1 cellular context compared by ENCODE assay signal in genomic region chr20:62564456-62565245, GRCh38.
TF ChIP-seq lines count a peak whose summit lies in the region.

No MANE protein-coding gene starts in this region.

TF ChIP-seq in GM23338, 12 proteins besides CTCF, POLR2A, EP300 and RAD21 (continued from another document):
- no peak for TF ChIP-seq ZNF462 (CRISPR knock-in tag; IDR thresholded peaks at IDR 0.05)
